In the genomic region with DNA sequence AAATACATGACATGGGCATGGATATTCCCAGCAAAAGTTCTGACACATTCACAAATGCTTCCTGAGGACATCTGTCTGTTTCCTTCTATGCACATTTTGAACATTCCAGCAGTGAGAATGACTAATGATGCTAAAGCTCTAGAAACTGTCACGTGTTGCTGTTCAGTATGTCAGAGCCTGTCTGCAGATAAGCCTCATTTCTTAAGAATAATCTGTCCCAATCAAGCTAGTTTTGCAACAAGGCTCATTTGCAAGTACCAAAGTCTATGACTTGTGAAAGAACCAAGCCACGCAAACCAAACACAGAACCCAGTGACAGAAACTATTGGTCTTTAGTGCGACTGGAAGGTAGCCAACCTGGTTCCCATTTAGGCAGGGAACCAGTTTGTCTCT, we compare ENCODE assay signal across 9 cellular contexts.
A peak's percentile ranks its signal among the peaks of the same experiment; 100 is the strongest.
DNase-seq lines count a peak whose midpoint lies in the region; ATAC-seq, FAIRE-seq and TF ChIP-seq lines count a peak whose summit lies in the region.
"Had no signal": no experiment of that assay in that cellular context is flagged by ENCODE, and none has a peak within 500 bp of the region (broad histone marks: within the 10 kb centered on the region; RNA-seq: fewer than 3 reads in every experiment).

No MANE protein-coding gene starts in this region.

- FAIRE-seq in GM12891 (lab: Jason Lieb, UNC): no peak

- H3K4me1 Mint-ChIP-seq in stimulated activated effector memory CD8-positive, alpha-beta T cell treated with anti-CD3 and anti-CD28 coated beads, Interleukin-12 subunit alpha, Interleukin-12 subunit beta, amount 100 ng/mL, for 72 hours: no peaks in the 10 kb centered on the region

- TF ChIP-seq POLR2A in GM12891 (IDR thresholded peaks at IDR 0.05; ENCODE audit: low read depth, low read length): no peak

- no peaks in the 10 kb centered on the region for H3K36me3 Mint-ChIP-seq in stimulated activated effector memory CD8-positive, alpha-beta T cell treated with anti-CD3 and anti-CD28 coated beads, Interleukin-12 subunit alpha, Interleukin-12 subunit beta, amount 100 ng/mL, for 72 hours

- DNase-seq in Daoy (ENCODE audit: low read depth) (peak; percentile 75), SIG-M5 (lab: John Stamatoyannopoulos, UW) (peak; percentile 32), foreskin melanocyte (peak; percentile 62), pulmonary artery endothelial cell (ENCODE audit: low read depth, low spot score) (peak; percentile 96), OCI-M2 (lab: John Stamatoyannopoulos, UW; ENCODE audit: unreplicated experiment) (no peak), NCI-H1105 treated with DMSO at 0.1 percent for 48 hours (lab: John Stamatoyannopoulos, UW) (no peak), GM12891 (ENCODE audit: insufficient read length, low spot score) (no peak)
- DNase-seq in stimulated activated effector memory CD8-positive, alpha-beta T cell treated with anti-CD3 and anti-CD28 coated beads, Interleukin-12 subunit alpha, Interleukin-12 subunit beta, amount 100 ng/mL, for 72 hours (ENCODE audit: low spot score in 2 of 2): no peak
- DNase-seq: stimulated activated naive CD4-positive, alpha-beta T cell treated with Interleukin-2 at 50 U/mL for 16 hours had no signal

- no peak overlapping the region for H3K4me3 Mint-ChIP-seq in stimulated activated effector memory CD8-positive, alpha-beta T cell treated with anti-CD3 and anti-CD28 coated beads, Interleukin-12 subunit alpha, Interleukin-12 subunit beta, amount 100 ng/mL, for 72 hours

- H3K27ac Mint-ChIP-seq in stimulated activated effector memory CD8-positive, alpha-beta T cell treated with anti-CD3 and anti-CD28 coated beads, Interleukin-12 subunit alpha, Interleukin-12 subunit beta, amount 100 ng/mL, for 72 hours: no peak overlapping the region

- no peaks in the 10 kb centered on the region for H3K9me3 Mint-ChIP-seq in stimulated activated effector memory CD8-positive, alpha-beta T cell treated with anti-CD3 and anti-CD28 coated beads, Interleukin-12 subunit alpha, Interleukin-12 subunit beta, amount 100 ng/mL, for 72 hours

- no peak for ATAC-seq in stimulated activated effector memory CD8-positive, alpha-beta T cell treated with anti-CD3 and anti-CD28 coated beads, Interleukin-12 subunit alpha, Interleukin-12 subunit beta, amount 100 ng/mL, for 72 hours

TF ChIP-seq in GM12891, 5 proteins besides CTCF, POLR2A, EP300 and RAD21:
- TF ChIP-seq POU2F2 (IDR thresholded peaks at IDR 0.05; ENCODE audit: low read depth, low read length): no peak
- no peak for TF ChIP-seq TAF1 (IDR thresholded peaks at IDR 0.05; ENCODE audit: low read depth, low read length)
- no peak for TF ChIP-seq POLR2AphosphoS5 (IDR thresholded peaks at IDR 0.05; ENCODE audit: low read depth, low read length)
- no peak for TF ChIP-seq SPI1 (IDR thresholded peaks at IDR 0.05; ENCODE audit: low read depth, low read length)
- TF ChIP-seq PAX5 (IDR thresholded peaks at IDR 0.05; ENCODE audit: insufficient read depth, low read length, severe bottlenecking): no peak
TF ChIP-seq in GM12891: peak in this region for 0.

Comparison
In these comparisons a context has a peak if more than half of its experiments do, and no peak if none do; other contexts are left out.
1. DNase-seq: peak in Daoy (single experiment), SIG-M5 (single experiment), foreskin melanocyte (single experiment) and pulmonary artery endothelial cell (single experiment); none in OCI-M2 (single experiment), NCI-H1105 treated with DMSO at 0.1 percent for 48 hours (single experiment), GM12891 (single experiment) and stimulated activated effector memory CD8-positive, alpha-beta T cell treated with anti-CD3 and anti-CD28 coated beads, Interleukin-12 subunit alpha, Interleukin-12 subunit beta, amount 100 ng/mL, for 72 hours (0 of 2).